ENCODE assay signal across 1 cellular context in genomic region chr14:22589096-22589839, GRCh38.
TF ChIP-seq lines count a peak whose summit lies in the region.

DAD1 (minus strand) TSS chr14:22589224; CDS start chr14:22589157, 67 bp downstream.

TF ChIP-seq in GM12878, 131 proteins besides CTCF, POLR2A, EP300 and RAD21 (continued from another document and continues in another):
- TF ChIP-seq CEBPZ (IDR thresholded peaks at IDR 0.05; ENCODE audit: low read depth, low read length) (no peak), ZBTB4 (CRISPR knock-in tag; IDR thresholded peaks at IDR 0.05) (no peak), NRF1 (conservative IDR thresholded peaks at IDR 0.05; ENCODE audit: low read depth, low read length) (peak; percentile 94), ZNF24 (IDR thresholded peaks at IDR 0.05) (no peak), RUNX3 (IDR thresholded peaks at IDR 0.05; ENCODE audit: low read length) (peak; percentile 74), TCF12 (IDR thresholded peaks at IDR 0.05; ENCODE audit: low read depth, low read length) (0 out of 2 replicates have a peak, but pooled peaks have one; percentile 39), SIN3A (IDR thresholded peaks at IDR 0.05; ENCODE audit: low read depth, low read length) (peak; percentile 62), RAD51 (IDR thresholded peaks at IDR 0.05) (0 out of 2 replicates have a peak, but pooled peaks have one; percentile 20), MXI1 (IDR thresholded peaks at IDR 0.05; ENCODE audit: low read depth, low read length) (peak; percentile 94), MEF2A (IDR thresholded peaks at IDR 0.05; ENCODE audit: insufficient read depth, low read depth, low read length) (no peak), NR2F1 (conservative IDR thresholded peaks at IDR 0.05) (0 out of 2 replicates have a peak, but pooled peaks have one; percentile 11), HCFC1 (IDR thresholded peaks at IDR 0.05; ENCODE audit: low read length) (peak; percentile 41), KDM1A (IDR thresholded peaks at IDR 0.05; ENCODE audit: borderline replicate concordance) (no peak), IKZF2 (IDR thresholded peaks at IDR 0.05) (no peak), SREBF1 (IDR thresholded peaks at IDR 0.05; ENCODE audit: low read length) (no peak), STAT3 (IDR thresholded peaks at IDR 0.05; ENCODE audit: low read depth, low read length) (no peak), MEF2B (IDR thresholded peaks at IDR 0.05; ENCODE audit: partially characterized antibody, poor library complexity, severe bottlenecking) (peak; percentile 39), YBX1 (IDR thresholded peaks at IDR 0.05) (no peak), CHD2 (IDR thresholded peaks at IDR 0.05; ENCODE audit: borderline replicate concordance, low read depth, low read length) (no peak), CBFB (IDR thresholded peaks at IDR 0.05; ENCODE audit: low read depth) (peak; percentile 72; the same call in 1 of the 2 replicates), IRF3 (IDR thresholded peaks at IDR 0.05) (no peak), ZNF384 (IDR thresholded peaks at IDR 0.05; ENCODE audit: borderline replicate concordance, low read depth, low read length) (no peak), ZNF622 (IDR thresholded peaks at IDR 0.05) (no peak), ZBED1 (IDR thresholded peaks at IDR 0.05; ENCODE audit: borderline replicate concordance) (no peak), CREM (IDR thresholded peaks at IDR 0.05; ENCODE audit: low read depth) (peak; percentile 74; the same call in 1 of the 2 replicates), BCL11A (IDR thresholded peaks at IDR 0.05; ENCODE audit: low read depth, low read length) (0 out of 2 replicates have a peak, but pooled peaks have one; percentile 20), IRF5 (IDR thresholded peaks at IDR 0.05; ENCODE audit: borderline replicate concordance) (no peak), CEBPB (IDR thresholded peaks at IDR 0.05; ENCODE audit: borderline replicate concordance in 1 of 2, low read depth in 2 of 2, low read length in 2 of 2) (no peak), BMI1 (IDR thresholded peaks at IDR 0.05; ENCODE audit: borderline replicate concordance) (peak; percentile 96), E2F4 (IDR thresholded peaks at IDR 0.05; ENCODE audit: low read depth, low read length) (no peak), GATAD2B (conservative IDR thresholded peaks at IDR 0.05; ENCODE audit: low read depth) (peak; percentile 42; the same call in 1 of the 2 replicates), NFYA (IDR thresholded peaks at IDR 0.05; ENCODE audit: borderline replicate concordance, low read depth, low read length) (no peak), RB1 (IDR thresholded peaks at IDR 0.05; ENCODE audit: borderline replicate concordance) (peak; percentile 28; the same call in 1 of the 2 replicates), ZNF274 (IDR thresholded peaks at IDR 0.05; ENCODE audit: insufficient read depth, insufficient read length) (no peak), ESRRA (IDR thresholded peaks at IDR 0.05; ENCODE audit: low read length) (no peak), TARDBP (IDR thresholded peaks at IDR 0.05; ENCODE audit: borderline replicate concordance) (no peak), USF1 (IDR thresholded peaks at IDR 0.05; ENCODE audit: borderline replicate concordance, extremely low read length, insufficient read depth, low read depth, low read length) (peak; percentile 72), IKZF1 (conservative IDR thresholded peaks at IDR 0.05) (peak; percentile 98), HDAC2 (IDR thresholded peaks at IDR 0.05) (no peak), ZBTB33 (IDR thresholded peaks at IDR 0.05) (no peak), HDGF (IDR thresholded peaks at IDR 0.05) (no peak; the same call in 1 of the 2 replicates), HSF1 (IDR thresholded peaks at IDR 0.05; ENCODE audit: low read depth, low read length) (no peak), ATF3 (IDR thresholded peaks at IDR 0.05; ENCODE audit: borderline replicate concordance, extremely low read depth, low read depth, low read length) (no peak), PAX8 (IDR thresholded peaks at IDR 0.05) (no peak), SMARCA5 (IDR thresholded peaks at IDR 0.05) (no peak), EZH2 (IDR thresholded peaks at IDR 0.05; ENCODE audit: borderline replicate concordance, control insufficient read depth, low read depth, low read length) (no peak), BHLHE40 (IDR thresholded peaks at IDR 0.05; ENCODE audit: borderline replicate concordance in 1 of 2, low read depth in 2 of 2, low read length in 1 of 2) (peak; percentile 58 to 76; a peak in 3 of 4 replicates), FOXM1 (IDR thresholded peaks at IDR 0.05; ENCODE audit: low read depth, low read length) (no peak; the same call in 1 of the 2 replicates), SPI1 (IDR thresholded peaks at IDR 0.05; ENCODE audit: borderline replicate concordance, insufficient read depth, low read depth, low read length) (peak; percentile 46; the same call in 1 of the 2 replicates), FOXK2 (IDR thresholded peaks at IDR 0.05) (peak; percentile 71), TBL1XR1 (IDR thresholded peaks at IDR 0.05; ENCODE audit: low read depth, low read length) (no peak), SMC3 (IDR thresholded peaks at IDR 0.05; ENCODE audit: borderline replicate concordance, low read length) (no peak), JUNB (IDR thresholded peaks at IDR 0.05) (no peak), EGR1 (IDR thresholded peaks at IDR 0.05; ENCODE audit: borderline replicate concordance in 1 of 2, low read depth in 2 of 2, low read length in 2 of 2) (peak in 1 of 2 experiments; percentile 74; a peak in 2 of 3 replicates)
